In the genomic region with DNA sequence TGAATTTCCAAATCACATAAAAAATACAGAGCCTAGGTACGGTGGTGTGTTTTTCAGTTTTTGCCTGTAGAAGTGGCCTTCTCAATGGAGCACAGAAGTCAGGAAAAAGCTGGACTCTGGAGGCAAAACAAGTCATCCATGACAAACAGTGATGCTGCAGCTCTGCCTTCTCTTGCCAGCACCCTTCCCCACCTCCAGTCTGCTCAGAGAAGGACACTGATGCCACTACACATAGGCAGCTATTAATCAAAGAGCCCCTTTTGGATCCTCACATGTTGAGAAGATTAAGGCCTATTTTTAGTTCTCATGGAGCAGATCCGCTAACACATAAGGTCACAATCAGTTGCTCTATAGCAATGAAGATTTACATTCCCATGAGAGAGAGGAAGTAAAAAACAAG, we compare ENCODE assay signal across 16 cellular contexts.
DNase-seq lines count a peak whose midpoint lies in the region; ATAC-seq, FAIRE-seq and TF ChIP-seq lines count a peak whose summit lies in the region.
"Had no signal": no experiment of that assay in that cellular context is flagged by ENCODE, and none has a peak within 500 bp of the region (broad histone marks: within the 10 kb centered on the region; RNA-seq: fewer than 3 reads in every experiment).

No MANE protein-coding gene starts in this region.

- BruUV-seq in PC-3 (replicated peaks; lab: Mats Ljungman, UMichigan) = no TSS peak

- H3K9me2 ChIP-seq in PC-3 (replicated peaks; ENCODE audit: low read length) = no peaks in the 10 kb centered on the region

- DNase-seq in NCI-H82 treated with DMSO at 0.1 percent for 48 hours (lab: John Stamatoyannopoulos, UW; ENCODE audit: unreplicated experiment) = peak; percentile 31
- no peak for DNase-seq in bronchial epithelial cell (ENCODE audit: low read depth)
- no peak for DNase-seq in neuronal stem cell (ENCODE audit: low spot score)
- no peak for DNase-seq in PC-3
- no peak for DNase-seq in left colon
- DNase-seq in stimulated activated CD8-positive, alpha-beta memory T cell treated with anti-CD3 and anti-CD28 coated beads, Interleukin-4, amount 100 ng/mL, for 48 hours = no peak
- DNase-seq: BE2C; CD4-positive, alpha-beta memory T cell; DMS79; GOT3; H9 had no signal

- intact Hi-C loops in PC-3 (cut with micrococcal nuclease) (no loop called here), left colon (cut with DNase I, micrococcal nuclease) (no loop called here)

- no peak overlapping the region for H3K9ac ChIP-seq in KMS-11
- H3K9ac ChIP-seq in neuronal stem cell (ENCODE audit: low read depth, low read length, poor library complexity) = no peak overlapping the region
- H3K9ac ChIP-seq in PC-3 (ENCODE audit: low read length) = no peak overlapping the region

- H2BK120ac ChIP-seq in neuronal stem cell (ENCODE audit: low read depth, low read length) = no peak overlapping the region

- H3K36me3 ChIP-seq in KMS-11 (ENCODE audit: insufficient read depth) = no peaks in the 10 kb centered on the region
- no peaks in the 10 kb centered on the region for H3K36me3 ChIP-seq in bronchial epithelial cell (ENCODE audit: control insufficient read depth, insufficient read depth, low read length)
- H3K36me3 ChIP-seq in neuronal stem cell (replicated peaks in 1 of 2; ENCODE audit: control insufficient read depth in 2 of 2, insufficient read depth in 2 of 2, low read length in 2 of 2) = no peaks in the 10 kb centered on the region
- no peaks in the 10 kb centered on the region for H3K36me3 ChIP-seq in PC-3 (ENCODE audit: low read depth, low read length)
- H3K36me3 ChIP-seq: BE2C had no signal

- peak; percentile 28 for FAIRE-seq in bronchial epithelial cell (lab: Jason Lieb, UNC)
- FAIRE-seq: A549, G401.6, GM19239 had no signal

- H2AK5ac ChIP-seq in neuronal stem cell (ENCODE audit: low read depth, low read length) = no peak overlapping the region

- TF ChIP-seq CTCF in KMS-11 (conservative IDR thresholded peaks at IDR 0.05; ENCODE audit: low read depth, low read length) (no peak), bronchial epithelial cell (IDR thresholded peaks at IDR 0.05; ENCODE audit: insufficient read depth, low read length, severe bottlenecking) (no peak), PC-3 (conservative IDR thresholded peaks at IDR 0.05; ENCODE audit: low read depth, low read length) (no peak)

- no peak overlapping the region for H2BK12ac ChIP-seq in neuronal stem cell (ENCODE audit: low read length)

- no peak overlapping the region for H2AFZ ChIP-seq in KMS-11 (ENCODE audit: low read depth)
- H2AFZ ChIP-seq in neuronal stem cell (ENCODE audit: low read length) = peak overlapping the region; percentile 39
- H2AFZ ChIP-seq in PC-3 (ENCODE audit: low read length) = no peak overlapping the region

- no peak overlapping the region for H3K27ac ChIP-seq in KMS-11
- no peak overlapping the region for H3K27ac ChIP-seq in neuronal stem cell (replicated peaks; ENCODE audit: low read length)
- H3K27ac ChIP-seq in PC-3 (ENCODE audit: low read length) = no peak overlapping the region
- H3K27ac ChIP-seq: A549, C4-2B had no signal

- H3K4me3 ChIP-seq in KMS-11 (IDR thresholded peaks at IDR 0.05; ENCODE audit: insufficient read depth, low read depth, low read length) (no peak overlapping the region), bronchial epithelial cell (ENCODE audit: low read depth, low read length) (no peak overlapping the region), neuronal stem cell (ENCODE audit: low read length in 2 of 2) (no peak overlapping the region), PC-3 (ENCODE audit: low read length) (no peak overlapping the region)
- H3K4me3 ChIP-seq: A549 had no signal

- H3F3A ChIP-seq in PC-3 (ENCODE audit: low read length, unreplicated experiment) = no peaks in the 10 kb centered on the region

- H3K14ac ChIP-seq in neuronal stem cell (ENCODE audit: low read length) = no peak overlapping the region

- H3K9me3 ChIP-seq in neuronal stem cell (replicated peaks in 1 of 2; ENCODE audit: control insufficient read depth in 2 of 2, insufficient read depth in 1 of 2, low read depth in 1 of 2, low read length in 2 of 2) (no peaks in the 10 kb centered on the region), PC-3 (ENCODE audit: low read length) (no peaks in the 10 kb centered on the region)
- H3K9me3 ChIP-seq: BE2C had no signal

- H3K27me3 ChIP-seq in KMS-11 (ENCODE audit: insufficient read depth, low read depth) (no peaks in the 10 kb centered on the region), bronchial epithelial cell (ENCODE audit: control insufficient read depth, insufficient read depth, low read length) (no peaks in the 10 kb centered on the region), neuronal stem cell (ENCODE audit: control insufficient read depth in 3 of 3, insufficient read depth in 3 of 3, low read depth in 1 of 3, low read length in 3 of 3) (no peaks in the 10 kb centered on the region), PC-3 (ENCODE audit: low read length) (no peaks in the 10 kb centered on the region)
- H3K27me3 ChIP-seq: BE2C had no signal

- H3K18ac ChIP-seq in neuronal stem cell (ENCODE audit: low read length) = no peak overlapping the region

- POLR2A ChIA-PET in PC-3 (lab: Charles Lee; ENCODE audit: unreplicated experiment) = no interaction called here

- H3K4ac ChIP-seq in neuronal stem cell (ENCODE audit: low read length) = no peak overlapping the region

- WGBS in neuronal stem cell (ENCODE audit: extremely low coverage in 2 of 2, insufficient read length in 2 of 2, insufficient replicate concordance in 1 of 2), 2 donors = no CpG with 5 or more reads among the region's 2 CpGs

- no peak overlapping the region for H3K23ac ChIP-seq in neuronal stem cell (ENCODE audit: low read depth, low read length, poor library complexity)

- H3K79me2 ChIP-seq in KMS-11 (ENCODE audit: insufficient read depth, low read depth) (no peaks in the 10 kb centered on the region), PC-3 (ENCODE audit: low read length) (no peaks in the 10 kb centered on the region)

- H3K4me2 ChIP-seq in KMS-11 (peak overlapping the region; percentile 13; the same call in 1 of the 2 replicates), neuronal stem cell (ENCODE audit: insufficient read depth, low read length, poor library complexity, severe bottlenecking) (no peak overlapping the region), PC-3 (ENCODE audit: low read length) (no peak overlapping the region)
- H3K4me2 ChIP-seq: A549 had no signal

- ATAC-seq in PC-3 (no peak), left colon (no peak)
- ATAC-seq: A549 had no signal

- no peak overlapping the region for H2BK5ac ChIP-seq in neuronal stem cell (ENCODE audit: low read length)

- no peak overlapping the region for H4K91ac ChIP-seq in neuronal stem cell (ENCODE audit: low read depth, low read length, poor library complexity)

- H3K79me1 ChIP-seq in neuronal stem cell (ENCODE audit: low read depth, low read length) = no peaks in the 10 kb centered on the region

- no peak overlapping the region for H4K8ac ChIP-seq in neuronal stem cell (ENCODE audit: low read depth, low read length)

- H3K4me1 ChIP-seq in KMS-11 (ENCODE audit: low read depth, poor library complexity, severe bottlenecking) = peaks cover 56% of the 10 kb centered on the region
- H3K4me1 ChIP-seq in neuronal stem cell (ENCODE audit: control insufficient read depth in 2 of 2, insufficient read depth in 1 of 2, low read depth in 1 of 2, low read length in 2 of 2) = peaks cover 7 to 30% of the 10 kb centered on the region in 2 donors
- H3K4me1 ChIP-seq in PC-3 (ENCODE audit: insufficient read depth, low read length) = no peaks in the 10 kb centered on the region
- H3K4me1 ChIP-seq: A549, BE2C had no signal

- no peaks in the 10 kb centered on the region for H4K20me1 ChIP-seq in KMS-11 (ENCODE audit: insufficient read depth)
- no peaks in the 10 kb centered on the region for H4K20me1 ChIP-seq in PC-3 (ENCODE audit: low read length)

- no peak overlapping the region for H2BK15ac ChIP-seq in neuronal stem cell (ENCODE audit: low read length)

- CTCF ChIA-PET in PC-3 (lab: Charles Lee) = no interaction called here
